29 cellular contexts compared by ENCODE assay signal in the genomic region with DNA sequence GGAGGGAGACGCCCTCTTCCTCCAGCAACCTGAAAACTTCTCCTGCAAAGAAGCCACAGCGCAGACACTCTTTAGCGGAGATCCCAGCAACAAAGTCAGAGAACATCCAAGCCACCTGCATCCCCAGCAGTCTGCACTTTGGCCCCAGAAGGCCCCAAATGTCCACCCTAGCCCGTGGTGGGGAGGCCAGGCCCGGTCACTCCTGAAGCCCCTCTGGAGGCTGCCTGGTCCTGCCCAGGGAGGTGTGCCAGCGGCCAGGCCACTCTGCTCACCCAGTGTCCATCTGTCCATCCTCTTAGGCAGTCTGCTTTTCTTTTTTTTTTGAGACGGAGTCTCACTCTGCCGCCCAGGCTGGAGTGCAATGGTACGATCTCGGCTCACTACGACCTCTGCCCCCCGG.
"Had no signal": no experiment of that assay in that cellular context is flagged by ENCODE, and none has a peak within 500 bp of the region (broad histone marks: within the 10 kb centered on the region; RNA-seq: fewer than 3 reads in every experiment).

No MANE protein-coding gene starts in this region.

- FAIRE-seq: RCC 7860, TTC549 had no signal

- H3K27ac ChIP-seq: brain microvascular endothelial cell, cardiac muscle cell, PC-9, SJCRH30, SK-N-MC had no signal

- H3K27me3 ChIP-seq: brain microvascular endothelial cell, cardiac muscle cell, MG63, SJCRH30 had no signal

- H3K4me3 ChIP-seq: cardiac muscle cell, MG63, PC-9, SJCRH30, SK-N-MC had no signal

- DNase-seq: activated CD4-positive, alpha-beta T cell treated with anti-CD3 and anti-CD28 coated beads, Interleukin-2, amount 10 ng/mL, durations not matched to agents 7 days and 5 days; activated CD4-positive, alpha-beta T cell treated with anti-CD3 and anti-CD28 coated beads, Interleukin-2, amount 50 U/mL, for 48 hours; activated CD8-positive, alpha-beta memory T cell treated with anti-CD3 and anti-CD28 coated beads, Interleukin-2, amount 50 U/mL, for 4 hours; activated CD8-positive, alpha-beta T cell treated with anti-CD3 and anti-CD28 coated beads, Interleukin-2, amount 10 ng/mL, durations not matched to agents 7 days and 5 days; activated effector memory CD4-positive, alpha-beta T cell treated with Interleukin-2 at 50 U/mL for 16 hours; activated naive CD4-positive, alpha-beta T cell treated with anti-CD3 and anti-CD28 coated beads, Interleukin-2, amount 50 U/mL, for 16 hours; activated naive CD8-positive, alpha-beta T cell treated with anti-CD3 and anti-CD28 coated beads for 36 hours; activated T-cell treated with anti-CD3 and anti-CD28 coated beads for 4 hours; activated T-cell treated with anti-CD3 and anti-CD28 coated beads, Interleukin-2, amount 50 U/mL, for 4 hours; amniotic stem cell; aorta; brain microvascular endothelial cell; Kasumi-1; KG1; MG63; NCI-H1048; NCI-H1105 treated with DMSO at 0.1 percent for 48 hours; NCI-H1436; NCI-H1694 treated with DMSO at 0.1 percent for 48 hours; NCI-H2029; NCI-H345; NCI-H524 treated with DMSO at 0.1 percent for 48 hours; SHP77 had no signal

- H3K9me3 ChIP-seq: MG63, SJCRH30 had no signal
